Comparison of ENCODE assay signal across 23 cellular contexts in genomic region chr5:7597058-7597457, GRCh38.
DNase-seq lines count a peak whose midpoint lies in the region; FAIRE-seq and TF ChIP-seq lines count a peak whose summit lies in the region.
"Had no signal": no experiment of that assay in that cellular context is flagged by ENCODE, and none has a peak within 500 bp of the region (broad histone marks: within the 10 kb centered on the region; RNA-seq: fewer than 3 reads in every experiment).

No MANE protein-coding gene starts in this region.

- H3K36me3 ChIP-seq in uterus, result no peaks in the 10 kb centered on the region
- H3K36me3 ChIP-seq: BLaER1 had no signal

- DNase-seq in A172 (ENCODE audit: low spot score) (peak; percentile 19), M059J (ENCODE audit: low read depth) (peak; percentile 9), chondrocyte (ENCODE audit: low spot score) (no peak), pons (ENCODE audit: low spot score) (peak; percentile 16), DMS79 (lab: John Stamatoyannopoulos, UW) (no peak), NCI-H446 (lab: John Stamatoyannopoulos, UW) (no peak), GM19239 (ENCODE audit: insufficient read length, low spot score) (no peak), uterus (no peak)
- DNase-seq: activated CD4-positive, alpha-beta T cell treated with anti-CD3 and anti-CD28 coated beads for 48 hours; activated CD8-positive, alpha-beta memory T cell treated with anti-CD3 and anti-CD28 coated beads, Interleukin-2, amount 10 ng/mL, durations not matched to agents 7 days and 5 days; activated naive CD4-positive, alpha-beta T cell treated with anti-CD3 and anti-CD28 coated beads, Interleukin-2, amount 50 U/mL, for 16 hours; mesenchymal stem cell; NCI-H1092 treated with DMSO at 0.1 percent for 48 hours; NCI-H2029; NK-92 treated with Interleukin-12 subunit alpha and Interleukin-12 subunit beta, amount 100 ng/mL, for 24 hours; retina; stimulated activated CD4-positive, alpha-beta T cell treated with anti-CD3 and anti-CD28 coated beads, Interleukin-12 subunit alpha, Interleukin-12 subunit beta, amount 100 ng/mL, for 4 hours; stimulated activated CD4-positive, alpha-beta T cell treated with anti-CD3 and anti-CD28 coated beads, Interleukin-4, amount 100 ng/mL, for 4 hours had no signal

- no peak overlapping the region for H3K27ac Mint-ChIP-seq in chondrocyte (ENCODE audit: unreplicated experiment)
- H3K27ac Mint-ChIP-seq: activated CD8-positive, alpha-beta memory T cell treated with anti-CD3 and anti-CD28 coated beads, Interleukin-2, amount 10 ng/mL, durations not matched to agents 7 days and 5 days; stimulated activated naive CD8-positive, alpha-beta T cell treated with anti-CD3 and anti-CD28 coated beads, Interleukin-15, Interleukin-2, amounts not matched to agents 100 ng/mL and 50 ng/mL, for 24 hours; T-helper 1 cell treated with Interleukin-12 subunit alpha and Interleukin-12 subunit beta and Interleukin-4 antibody, amounts not matched to agents 30 μg/mL and 1 μg/mL, for 36 hours had no signal

- no peaks in the 10 kb centered on the region for H3K9me3 Mint-ChIP-seq in chondrocyte (ENCODE audit: low read depth)

- no peak overlapping the region for H3K27ac ChIP-seq in uterus
- H3K27ac ChIP-seq: BLaER1 had no signal

- intact Hi-C loops in uterus (cut with DNase I; ENCODE audit: low total_unique reads), result no loop called here

- peak; percentile 9 for TF ChIP-seq CTCF in chondrocyte (IDR thresholded peaks at IDR 0.05)
- TF ChIP-seq CTCF in uterus (IDR thresholded peaks at IDR 0.05), result no peak

- no peak overlapping the region for H3K4me3 ChIP-seq in uterus
- H3K4me3 ChIP-seq: BLaER1 had no signal

- no peaks in the 10 kb centered on the region for H3K4me1 ChIP-seq in uterus
- H3K4me1 ChIP-seq: BLaER1 had no signal

- H3K27me3 ChIP-seq in uterus, result no peaks in the 10 kb centered on the region
- H3K27me3 ChIP-seq: BLaER1 had no signal

- H3K9me3 ChIP-seq in uterus, result no peaks in the 10 kb centered on the region
- H3K9me3 ChIP-seq: BLaER1 had no signal

- H3K4me1 Mint-ChIP-seq in chondrocyte (ENCODE audit: low read depth), result peaks cover 20% of the 10 kb centered on the region
- H3K4me1 Mint-ChIP-seq: activated CD8-positive, alpha-beta memory T cell treated with anti-CD3 and anti-CD28 coated beads, Interleukin-2, amount 10 ng/mL, durations not matched to agents 7 days and 5 days had no signal

- no peak for FAIRE-seq in GM19239 (lab: Jason Lieb, UNC)
- FAIRE-seq: frontal cortex, HTR-8/SVneo had no signal

- no peak overlapping the region for H3K4me3 Mint-ChIP-seq in chondrocyte (ENCODE audit: unreplicated experiment)
- H3K4me3 Mint-ChIP-seq: activated CD8-positive, alpha-beta memory T cell treated with anti-CD3 and anti-CD28 coated beads, Interleukin-2, amount 10 ng/mL, durations not matched to agents 7 days and 5 days; stimulated activated naive CD8-positive, alpha-beta T cell treated with anti-CD3 and anti-CD28 coated beads, Interleukin-15, Interleukin-2, amounts not matched to agents 100 ng/mL and 50 ng/mL, for 24 hours; T-helper 1 cell treated with Interleukin-12 subunit alpha and Interleukin-12 subunit beta and Interleukin-4 antibody, amounts not matched to agents 30 μg/mL and 1 μg/mL, for 36 hours had no signal

- H3K27me3 Mint-ChIP-seq in chondrocyte (ENCODE audit: low read depth), result peaks cover 57% of the 10 kb centered on the region
- H3K27me3 Mint-ChIP-seq: activated CD8-positive, alpha-beta memory T cell treated with anti-CD3 and anti-CD28 coated beads, Interleukin-2, amount 10 ng/mL, durations not matched to agents 7 days and 5 days; stimulated activated naive CD8-positive, alpha-beta T cell treated with anti-CD3 and anti-CD28 coated beads, Interleukin-15, Interleukin-2, amounts not matched to agents 100 ng/mL and 50 ng/mL, for 24 hours had no signal

- TF ChIP-seq POLR2A in uterus (IDR thresholded peaks at IDR 0.05), result no peak

- H3K36me3 Mint-ChIP-seq in chondrocyte (ENCODE audit: low read depth), result peaks cover 3% of the 10 kb centered on the region
- H3K36me3 Mint-ChIP-seq: activated CD8-positive, alpha-beta memory T cell treated with anti-CD3 and anti-CD28 coated beads, Interleukin-2, amount 10 ng/mL, durations not matched to agents 7 days and 5 days had no signal

Comparison
In these comparisons a context has a peak if more than half of its experiments do, and no peak if none do; other contexts are left out.
1. DNase-seq: peak in A172 (single experiment), M059J (single experiment) and pons (single experiment); none in chondrocyte (single experiment), DMS79 (single experiment), NCI-H446 (0 of 2), GM19239 (single experiment) and uterus (0 of 2).